Comparison of ENCODE assay signal across 8 cellular contexts in the genomic region with DNA sequence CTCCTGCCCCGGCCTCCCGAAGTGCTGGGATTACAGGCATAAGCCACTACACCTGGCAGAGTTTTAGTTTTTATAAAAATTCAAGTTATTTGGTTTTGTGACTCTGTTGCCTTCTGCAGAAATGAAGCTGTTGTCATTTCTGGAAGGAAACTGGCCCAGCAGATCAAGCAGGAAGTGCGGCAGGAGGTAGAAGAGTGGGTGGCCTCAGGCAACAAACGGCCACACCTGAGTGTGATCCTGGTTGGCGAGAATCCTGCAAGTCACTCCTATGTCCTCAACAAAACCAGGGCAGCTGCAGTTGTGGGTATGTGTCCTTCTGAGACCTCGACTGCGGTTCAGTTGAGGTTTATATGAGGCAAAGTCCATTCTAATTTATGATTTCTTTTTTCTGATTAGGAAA. TPM values are rescaled to one million over a fixed set of nuclear protein-coding genes. Genes with fewer than 3 reads are reported as not detected.
A peak's percentile ranks its signal among the peaks of the same experiment; 100 is the strongest.
DNase-seq lines count a peak whose midpoint lies in the region; ATAC-seq, FAIRE-seq and TF ChIP-seq lines count a peak whose summit lies in the region.

No MANE protein-coding gene starts in this region.

- WGBS in K562 (ENCODE audit: insufficient coverage, low coverage, missing lambda C conversion rate) = 58% methylated on average over 7 of the region's 7 CpGs
- WGBS in trophoblast cell (ENCODE audit: extremely low coverage, insufficient coverage, insufficient read length) = no CpG with 5 or more reads among the region's 7 CpGs

- no peak overlapping the region for H4K91ac ChIP-seq in trophoblast cell (ENCODE audit: low read depth, low read length)

- no peak overlapping the region for H4K12ac ChIP-seq in trophoblast cell (ENCODE audit: low read depth, low read length)

- CTCF ChIA-PET in K562 (lab: Yijun Ruan, JAX; ENCODE audit: low intra/inter-chr PET ratio) (interaction anchor here (0.7 kb wide), 1 partner anchor 207 kb away, joined by 3 read pairs; no protein-coding TSS in a partner anchor), A673 (lab: Charles Lee) (no interaction called here)

- TF ChIP-seq EP300 in K562 (IDR thresholded peaks at IDR 0.05; ENCODE audit: low read length) = no peak

- TF ChIP-seq RAD21 in K562 (CRISPR knock-in tag; conservative IDR thresholded peaks at IDR 0.05 in 1 of 2, IDR thresholded peaks at IDR 0.05 in 1 of 2) = no peak

- H3K18ac ChIP-seq in trophoblast cell (ENCODE audit: low read length) = no peak overlapping the region

- in situ Hi-C loops in K562 (cut with MboI) = no loop called here

- no peak for TF ChIP-seq POLR2A in K562 (conservative IDR thresholded peaks at IDR 0.05)

- peak in 1 of 4 experiments; percentile 52 for DNase-seq in K562 (ENCODE audit: extremely low read depth in 1 of 4, low spot score in 3 of 4)
- peak; percentile 65 to 66 for DNase-seq in trophoblast cell
- DNase-seq in A673 (ENCODE audit: low spot score) = no peak
- DNase-seq in RKO (ENCODE audit: low spot score) = no peak
- no peak for DNase-seq in GM19239 (ENCODE audit: insufficient read length, low spot score)
- no peak for DNase-seq in GDM1 (lab: John Stamatoyannopoulos, UW)

- H3K14ac ChIP-seq in trophoblast cell (ENCODE audit: low read length) = no peak overlapping the region

- H3K4me3 ChIP-seq in KMS-11 (IDR thresholded peaks at IDR 0.05; ENCODE audit: insufficient read depth, low read depth, low read length) = no peak overlapping the region
- no peak overlapping the region for H3K4me3 ChIP-seq in K562
- H3K4me3 ChIP-seq in trophoblast cell (ENCODE audit: low read depth, low read length) = no peak overlapping the region
- H3K4me3 ChIP-seq in A673 (ENCODE audit: low read depth, low read length, poor library complexity, severe bottlenecking) = no peak overlapping the region

- peak overlapping the region; percentile 55; the same call in 1 of the 2 replicates for H3K9ac ChIP-seq in KMS-11
- no peak overlapping the region; a peak in 2 of 4 replicates for H3K9ac ChIP-seq in K562 (ENCODE audit: insufficient read depth in 1 of 2, low read depth in 2 of 2, low read length in 2 of 2)
- no peak overlapping the region for H3K9ac ChIP-seq in trophoblast cell (ENCODE audit: low read length)

- H3K27me3 ChIP-seq in KMS-11 (ENCODE audit: insufficient read depth, low read depth) = no peaks in the 10 kb centered on the region
- no peaks in the 10 kb centered on the region for H3K27me3 ChIP-seq in K562 (ENCODE audit: control insufficient read depth in 2 of 2, insufficient read depth in 2 of 2, low read length in 2 of 2)
- no peaks in the 10 kb centered on the region for H3K27me3 ChIP-seq in trophoblast cell (ENCODE audit: insufficient read depth, low read length)
- H3K27me3 ChIP-seq in A673 (replicated peaks; ENCODE audit: insufficient read depth, low read depth, low read length, poor library complexity) = no peaks in the 10 kb centered on the region

- H3K4ac ChIP-seq in trophoblast cell (ENCODE audit: low read depth, low read length) = no peak overlapping the region

- POLR2A ChIA-PET in K562 (lab: Yijun Ruan, JAX) (interaction anchor here (0.8 to 5.9 kb wide), 9 partner anchors 9 to 75 kb away, joined by 3 to 62 read pairs (median 5); partner anchors contain the start of gene MOB1A), A673 (lab: Charles Lee; ENCODE audit: low non-redundant PET) (no interaction called here)

- peak overlapping the region; percentile 99 for H3K27ac ChIP-seq in KMS-11
- H3K27ac ChIP-seq in K562 (ENCODE audit: extremely low read depth, low read depth, low read length) = peak overlapping the region; percentile 78; the same call in 2 of the 3 replicates
- no peak overlapping the region for H3K27ac ChIP-seq in trophoblast cell (ENCODE audit: low read depth, low read length)
- H3K27ac ChIP-seq in A673 (ENCODE audit: low read depth, low read length, poor library complexity, severe bottlenecking) = no peak overlapping the region

- no peak overlapping the region for H2BK5ac ChIP-seq in trophoblast cell (ENCODE audit: low read depth, low read length, poor library complexity)

- H3K23ac ChIP-seq in trophoblast cell (ENCODE audit: low read length) = no peak overlapping the region

- H3K36me3 ChIP-seq in KMS-11 (ENCODE audit: insufficient read depth) (peaks cover 29% of the 10 kb centered on the region), K562 (ENCODE audit: control insufficient read depth, insufficient read depth, low read length) (peaks cover 97% of the 10 kb centered on the region), trophoblast cell (ENCODE audit: control insufficient read depth in 1 of 2, insufficient read depth in 2 of 2, low read length in 2 of 2) (peaks cover 6 to 9% of the 10 kb centered on the region in 2 experiments), A673 (ENCODE audit: insufficient read depth, low read length, poor library complexity, severe bottlenecking) (peaks cover 80% of the 10 kb centered on the region)

- H3K4me1 ChIP-seq in KMS-11 (ENCODE audit: low read depth, poor library complexity, severe bottlenecking) (peaks cover 100% of the 10 kb centered on the region), K562 (replicated peaks in 1 of 2; ENCODE audit: control insufficient read depth in 2 of 2, insufficient read depth in 2 of 2, low read length in 2 of 2) (peaks cover 17 to 38% of the 10 kb centered on the region in 2 experiments), trophoblast cell (ENCODE audit: control insufficient read depth in 1 of 2, insufficient read depth in 2 of 2, low read length in 2 of 2) (peaks cover 3 to 4% of the 10 kb centered on the region in 2 experiments), A673 (ENCODE audit: insufficient read depth, low read length, poor library complexity, severe bottlenecking) (peaks cover 19% of the 10 kb centered on the region)

- H3K4me2 ChIP-seq in KMS-11 = peak overlapping the region; percentile 80
- peak overlapping the region; percentile 19; the same call in 1 of the 2 replicates for H3K4me2 ChIP-seq in K562 (ENCODE audit: insufficient read depth, low read length)
- no peak overlapping the region for H3K4me2 ChIP-seq in trophoblast cell (ENCODE audit: low read length)

- BruUV-seq in K562 (replicated peaks; lab: Mats Ljungman, UMichigan) (no TSS peak), A673 (replicated peaks; lab: Mats Ljungman, UMichigan) (no TSS peak)

- H2AK5ac ChIP-seq in trophoblast cell (ENCODE audit: low read length) = no peak overlapping the region

- no peak overlapping the region for H2BK12ac ChIP-seq in trophoblast cell (ENCODE audit: low read length)

- no peaks in the 10 kb centered on the region for H3K79me1 ChIP-seq in trophoblast cell (ENCODE audit: low read length)

- peaks cover 9% of the 10 kb centered on the region for H3K9me1 ChIP-seq in K562 (ENCODE audit: control insufficient read depth, insufficient read depth, low read length)

- H2BK120ac ChIP-seq in trophoblast cell (ENCODE audit: insufficient read depth, low read length, poor library complexity) = no peak overlapping the region

- H3K9me3 ChIP-seq in K562 (replicated peaks; ENCODE audit: control insufficient read depth, insufficient read depth, low read depth, low read length) = no peaks in the 10 kb centered on the region
- H3K9me3 ChIP-seq in trophoblast cell (ENCODE audit: insufficient read depth, low read depth, low read length) = no peaks in the 10 kb centered on the region
- no peaks in the 10 kb centered on the region for H3K9me3 ChIP-seq in A673 (ENCODE audit: low read depth, low read length, poor library complexity, severe bottlenecking)

- no peak overlapping the region for H2AFZ ChIP-seq in KMS-11 (ENCODE audit: low read depth)
- no peak overlapping the region for H2AFZ ChIP-seq in K562 (ENCODE audit: low read depth, low read length)
- H2AFZ ChIP-seq in trophoblast cell (ENCODE audit: insufficient read depth, low read length, poor library complexity) = no peak overlapping the region

- ATAC-seq in GM19351 (IDR thresholded peaks at IDR 0.05; ENCODE audit: unreplicated experiment) (peak; percentile 37), K562 (peak; percentile 66)

- FAIRE-seq in K562 (lab: Jason Lieb, UNC) (peak; percentile 51), GM19239 (lab: Jason Lieb, UNC) (no peak)

- intact Hi-C loops in K562 (cut with micrococcal nuclease) (no loop called here), A673 (cut with micrococcal nuclease; ENCODE audit: unreplicated experiment) (no loop called here)

- H3K79me2 ChIP-seq in KMS-11 (ENCODE audit: insufficient read depth, low read depth) (peaks cover 89% of the 10 kb centered on the region), K562 (ENCODE audit: control insufficient read depth, insufficient read depth, low read length) (peaks cover 92% of the 10 kb centered on the region), trophoblast cell (ENCODE audit: control insufficient read depth, insufficient read depth, low read length, poor library complexity) (peaks cover 2% of the 10 kb centered on the region)

- H4K8ac ChIP-seq in trophoblast cell (ENCODE audit: low read depth, low read length) = no peak overlapping the region

- TF ChIP-seq CTCF in KMS-11 (conservative IDR thresholded peaks at IDR 0.05; ENCODE audit: low read depth, low read length) (no peak), K562 (IDR thresholded peaks at IDR 0.05 in 2 of 3, conservative IDR thresholded peaks at IDR 0.05 in 1 of 3; ENCODE audit: insufficient read depth in 2 of 3, low read depth in 1 of 3, low read length in 3 of 3) (no peak), A673 (conservative IDR thresholded peaks at IDR 0.05; ENCODE audit: low read depth, low read length) (no peak)

- H4K20me1 ChIP-seq in KMS-11 (ENCODE audit: insufficient read depth) = peaks cover 33% of the 10 kb centered on the region
- H4K20me1 ChIP-seq in K562 (replicated peaks; ENCODE audit: control insufficient read depth, insufficient read depth, low read length) = peaks cover 42% of the 10 kb centered on the region

RNA-seq across cellular contexts. Expression of gene MTHFD2, which starts 7.2 kb away (rescaled TPM):
- total RNA-seq in K562 (2011; cell fraction: chromatin; rRNA removed; ENCODE audit: low replicate concordance) = 103 and 165 TPM in 2 replicates
- total RNA-seq in K562 (2011; cell fraction: nucleolus; rRNA removed) = 57.2 and 63.5 TPM in 2 replicates
- total RNA-seq in K562 (2011; cell fraction: nucleoplasm; rRNA removed) = 91.3 and 130 TPM in 2 replicates
- total RNA-seq in K562 (2014; rRNA removed) = 145 and 160 TPM in 2 replicates
- total RNA-seq in K562 (2014; rRNA removed; fragmentation: Illumina TruSeq; extraction: Trizol) = 234 and 297 TPM in 2 replicates
- total RNA-seq in K562 (2015; rRNA removed; fragmentation: Illumina TruSeq; extraction: Trizol) = 110 and 113 TPM in 2 replicates
- 238 and 255 TPM in 2 replicates for total RNA-seq in K562 (2021)
- 219 and 308 TPM in 2 replicates for polyA plus RNA-seq in K562 (2011; rRNA removed)
- polyA plus RNA-seq in K562 (2011; cell fraction: cytosol; rRNA removed) = 104 and 118 TPM in 2 replicates
- 61.1 and 65.9 TPM in 2 replicates for polyA plus RNA-seq in K562 (2011; cell fraction: nucleus; rRNA removed)
- polyA plus RNA-seq in K562 (2012) = 129 and 393 TPM in 2 replicates
- 175 and 209 TPM in 2 replicates for polyA plus RNA-seq in K562 (2014; fragmentation: Illumina TruSeq; extraction: Trizol)
- 100 to 1,000 TPM; 476 to 520 TPM for polyA plus RNA-seq in K562 (2014; fragmentation: Nextera tagmentation; extraction: Ambion mirVana)
- 218 and 221 TPM in 2 replicates for polyA plus RNA-seq in K562 (2014; rRNA removed)
- polyA minus RNA-seq in K562 (2011; rRNA and poly(A)+ RNA removed) = 245 and 259 TPM in 2 replicates
- 78.1 and 90.0 TPM in 2 replicates for polyA minus RNA-seq in K562 (2011; cell fraction: cytosol; rRNA and poly(A)+ RNA removed)
- polyA minus RNA-seq in K562 (2011; cell fraction: nucleus; rRNA and poly(A)+ RNA removed) = 27.5 and 32.1 TPM in 2 replicates
- polyA plus RNA-seq in trophoblast cell (2013) = 94.1 and 99.7 TPM in 2 replicates
- 252 and 293 TPM in 2 replicates for total RNA-seq in A673 (2021)

RNA-seq across cellular contexts. Expression of gene MOB1A, which starts 26.9 kb away (rescaled TPM):
- total RNA-seq in K562 (2011; cell fraction: chromatin; rRNA removed; ENCODE audit: low replicate concordance) = 29.1 and 59.2 TPM in 2 replicates
- total RNA-seq in K562 (2011; cell fraction: nucleolus; rRNA removed) = 17.2 and 18.4 TPM in 2 replicates
- total RNA-seq in K562 (2011; cell fraction: nucleoplasm; rRNA removed) = 56.6 and 101 TPM in 2 replicates
- total RNA-seq in K562 (2014; rRNA removed) (53.5 and 60.5 TPM in 2 replicates), K562 (2014; rRNA removed; fragmentation: Illumina TruSeq; extraction: Trizol) (93.3 and 96.5 TPM in 2 replicates), K562 (2015; rRNA removed; fragmentation: Illumina TruSeq; extraction: Trizol) (84.6 and 97.7 TPM in 2 replicates), K562 (2021) (99.2 and 100 TPM in 2 replicates), A673 (2021) (110 and 116 TPM in 2 replicates)
- polyA plus RNA-seq in K562 (2011; rRNA removed) (50.4 and 93.1 TPM in 2 replicates), K562 (2014; fragmentation: Illumina TruSeq; extraction: Trizol) (52.6 and 60.2 TPM in 2 replicates), K562 (2014; fragmentation: Nextera tagmentation; extraction: Ambion mirVana) (10 to 100 TPM; 24.8 to 27.0 TPM), K562 (2014; rRNA removed) (46.7 and 57.3 TPM in 2 replicates)
- 17.5 and 28.8 TPM in 2 replicates for polyA plus RNA-seq in K562 (2011; cell fraction: cytosol; rRNA removed)
- 14.6 and 15.4 TPM in 2 replicates for polyA plus RNA-seq in K562 (2011; cell fraction: nucleus; rRNA removed)
- 39.7 and 47.2 TPM in 2 replicates for polyA plus RNA-seq in K562 (2012)
- 85.7 and 103 TPM in 2 replicates for polyA minus RNA-seq in K562 (2011; rRNA and poly(A)+ RNA removed)
- polyA minus RNA-seq in K562 (2011; cell fraction: cytosol; rRNA and poly(A)+ RNA removed) = 15.6 and 30.0 TPM in 2 replicates
- polyA minus RNA-seq in K562 (2011; cell fraction: nucleus; rRNA and poly(A)+ RNA removed) = 10.2 and 12.0 TPM in 2 replicates
- polyA plus RNA-seq in trophoblast cell (2013) = 40.4 and 41.8 TPM in 2 replicates

RNA-seq across cellular contexts. Expression of gene BOLA3, which starts 57.9 kb away (rescaled TPM):
- 14.4 and 23.0 TPM in 2 replicates for total RNA-seq in K562 (2011; cell fraction: chromatin; rRNA removed; ENCODE audit: low replicate concordance)
- 18.7 and 26.0 TPM in 2 replicates for total RNA-seq in K562 (2011; cell fraction: nucleolus; rRNA removed)
- 32.8 and 60.1 TPM in 2 replicates for total RNA-seq in K562 (2011; cell fraction: nucleoplasm; rRNA removed)
- total RNA-seq in K562 (2014; rRNA removed) = 219 and 255 TPM in 2 replicates
- total RNA-seq in K562 (2014; rRNA removed; fragmentation: Illumina TruSeq; extraction: Trizol) = 149 and 159 TPM in 2 replicates
- 205 and 206 TPM in 2 replicates for total RNA-seq in K562 (2015; rRNA removed; fragmentation: Illumina TruSeq; extraction: Trizol)
- total RNA-seq in K562 (2021) = 164 and 214 TPM in 2 replicates
- polyA plus RNA-seq in K562 (2011; rRNA removed) = 105 and 175 TPM in 2 replicates
- 82.7 and 104 TPM in 2 replicates for polyA plus RNA-seq in K562 (2011; cell fraction: cytosol; rRNA removed)
- 23.7 and 24.3 TPM in 2 replicates for polyA plus RNA-seq in K562 (2011; cell fraction: nucleus; rRNA removed)
- 92.8 and 261 TPM in 2 replicates for polyA plus RNA-seq in K562 (2012)
- polyA plus RNA-seq in K562 (2014; fragmentation: Illumina TruSeq; extraction: Trizol) = 280 and 324 TPM in 2 replicates
- 100 to 1,000 TPM; 328 to 385 TPM for polyA plus RNA-seq in K562 (2014; fragmentation: Nextera tagmentation; extraction: Ambion mirVana)
- 352 and 619 TPM in 2 replicates for polyA plus RNA-seq in K562 (2014; rRNA removed)
- 19.9 and 35.3 TPM in 2 replicates for polyA minus RNA-seq in K562 (2011; rRNA and poly(A)+ RNA removed)
- polyA minus RNA-seq in K562 (2011; cell fraction: cytosol; rRNA and poly(A)+ RNA removed) = 13.4 and 28.6 TPM in 2 replicates
- polyA minus RNA-seq in K562 (2011; cell fraction: nucleus; rRNA and poly(A)+ RNA removed) = 10.4 and 12.7 TPM in 2 replicates
- polyA plus RNA-seq in trophoblast cell (2013) = 41.3 and 45.1 TPM in 2 replicates
- total RNA-seq in A673 (2021) = 55.9 and 71.9 TPM in 2 replicates

Comparison
In these comparisons a context has a peak if more than half of its experiments do, and no peak if none do; other contexts are left out.
1. H3K27ac ChIP-seq: peak in KMS-11 (single experiment) and K562 (single experiment); none in trophoblast cell (single experiment) and A673 (single experiment).
2. DNase-seq: peak in trophoblast cell (2 of 2); none in A673 (single experiment), RKO (single experiment), GM19239 (single experiment) and GDM1 (single experiment).